13 cellular contexts compared by ENCODE assay signal in the genomic region with DNA sequence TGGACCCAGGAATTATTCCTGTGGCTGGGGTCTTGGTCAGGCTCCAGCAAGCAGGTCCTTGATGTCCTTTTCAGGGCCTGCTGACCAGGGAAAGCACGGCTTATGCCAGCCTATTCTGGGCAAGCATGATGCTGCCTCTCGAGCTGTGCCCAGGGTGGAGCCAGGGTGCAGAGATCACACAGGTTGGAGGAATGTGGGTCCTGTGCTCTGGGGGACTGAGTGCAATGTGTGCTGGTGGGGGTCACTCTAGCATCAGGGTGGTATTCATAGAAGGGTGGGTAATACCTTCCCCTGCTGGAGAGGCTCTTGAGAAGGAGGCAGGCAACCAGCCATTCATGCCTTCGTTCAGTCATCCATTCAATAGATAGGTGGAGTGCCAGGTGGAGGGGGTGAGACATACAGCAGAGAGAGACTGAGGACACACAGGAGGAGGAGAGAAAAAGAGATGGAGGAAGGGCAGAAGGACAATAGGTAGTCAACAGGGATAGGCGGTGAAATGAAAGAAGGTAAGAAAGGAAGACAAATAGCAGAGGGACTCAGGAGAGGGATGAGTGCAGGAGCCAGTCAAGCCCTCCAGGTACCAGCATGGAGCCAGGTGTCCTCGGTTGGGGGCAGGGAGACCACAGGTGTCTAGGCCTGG. TPM values are rescaled to one million over a fixed set of nuclear protein-coding genes. Genes with fewer than 3 reads are reported as not detected.
DNase-seq lines count a peak whose midpoint lies in the region; ATAC-seq and TF ChIP-seq lines count a peak whose summit lies in the region.
"Had no signal": no experiment of that assay in that cellular context is flagged by ENCODE, and none has a peak within 500 bp of the region (broad histone marks: within the 10 kb centered on the region; RNA-seq: fewer than 3 reads in every experiment).

No MANE protein-coding gene starts in this region.

- no peak for ATAC-seq in activated naive CD8-positive, alpha-beta T cell treated with anti-CD3 and anti-CD28 coated beads, Interleukin-2, amount 50 U/mL, for 24 hours
- ATAC-seq in memory B cell (ENCODE audit: low read depth) = no peak
- ATAC-seq in HG02798 (IDR thresholded peaks at IDR 0.05; ENCODE audit: poor library complexity, unreplicated experiment) = no peak
- no peak for ATAC-seq in GM19328 (IDR thresholded peaks at IDR 0.05; ENCODE audit: unreplicated experiment)
- ATAC-seq: left lung, Right ventricle myocardium inferior had no signal

- H3K9me3 ChIP-seq in A673 (ENCODE audit: low read depth, low read length, poor library complexity, severe bottlenecking) = no peaks in the 10 kb centered on the region
- H3K9me3 ChIP-seq: left lung had no signal

- CTCF ChIA-PET in A673 (lab: Charles Lee) = no interaction called here

- peaks cover 32% of the 10 kb centered on the region for H3K4me1 Mint-ChIP-seq in activated naive CD8-positive, alpha-beta T cell treated with anti-CD3 and anti-CD28 coated beads, Interleukin-2, amount 50 U/mL, for 24 hours
- H3K4me1 Mint-ChIP-seq in memory B cell = peaks cover 40% of the 10 kb centered on the region

- no TSS peak for BruUV-seq in A673 (replicated peaks; lab: Mats Ljungman, UMichigan)

- POLR2A ChIA-PET in A673 (lab: Charles Lee; ENCODE audit: low non-redundant PET) = no interaction called here

- peak overlapping the region; percentile 10 for H3K27ac Mint-ChIP-seq in activated naive CD8-positive, alpha-beta T cell treated with anti-CD3 and anti-CD28 coated beads, Interleukin-2, amount 50 U/mL, for 24 hours
- H3K27ac Mint-ChIP-seq in memory B cell = peak overlapping the region; percentile 1

- peak overlapping the region; percentile 24 for H3K27ac ChIP-seq in A673 (ENCODE audit: low read depth, low read length, poor library complexity, severe bottlenecking)
- H3K27ac ChIP-seq: left lung had no signal

- intact Hi-C loops in A673 (cut with micrococcal nuclease; ENCODE audit: unreplicated experiment) = no loop called here

- peaks cover 54% of the 10 kb centered on the region for H3K4me1 ChIP-seq in A673 (ENCODE audit: insufficient read depth, low read length, poor library complexity, severe bottlenecking)

- no peaks in the 10 kb centered on the region for H3K36me3 Mint-ChIP-seq in activated naive CD8-positive, alpha-beta T cell treated with anti-CD3 and anti-CD28 coated beads, Interleukin-2, amount 50 U/mL, for 24 hours (ENCODE audit: low read depth)
- H3K36me3 Mint-ChIP-seq in memory B cell = no peaks in the 10 kb centered on the region

- no peaks in the 10 kb centered on the region for H3K27me3 Mint-ChIP-seq in activated naive CD8-positive, alpha-beta T cell treated with anti-CD3 and anti-CD28 coated beads, Interleukin-2, amount 50 U/mL, for 24 hours
- no peaks in the 10 kb centered on the region for H3K27me3 Mint-ChIP-seq in memory B cell

- H3K4me3 Mint-ChIP-seq in activated naive CD8-positive, alpha-beta T cell treated with anti-CD3 and anti-CD28 coated beads, Interleukin-2, amount 50 U/mL, for 24 hours = peak overlapping the region; percentile 12
- peak overlapping the region; percentile 92 for H3K4me3 Mint-ChIP-seq in memory B cell

- no peaks in the 10 kb centered on the region for H3K9me3 Mint-ChIP-seq in activated naive CD8-positive, alpha-beta T cell treated with anti-CD3 and anti-CD28 coated beads, Interleukin-2, amount 50 U/mL, for 24 hours
- no peaks in the 10 kb centered on the region for H3K9me3 Mint-ChIP-seq in memory B cell

- H3K27me3 ChIP-seq in A673 (replicated peaks; ENCODE audit: insufficient read depth, low read depth, low read length, poor library complexity) = no peaks in the 10 kb centered on the region
- peaks cover 3% of the 10 kb centered on the region for H3K27me3 ChIP-seq in H7 (ENCODE audit: control insufficient read depth, insufficient read depth, low read length)
- H3K27me3 ChIP-seq: left lung had no signal

- DNase-seq in A673 (ENCODE audit: low spot score) (no peak), H7 (no peak), memory B cell (ENCODE audit: low spot score in 2 of 2) (no peak), ureter (ENCODE audit: low spot score) (no peak), cerebellar nuclear complex (lab: John Stamatoyannopoulos, UW) (no peak)
- DNase-seq in activated naive CD8-positive, alpha-beta T cell treated with anti-CD3 and anti-CD28 coated beads, Interleukin-2, amount 50 U/mL, for 24 hours = no peak
- DNase-seq: activated CD4-positive, alpha-beta T cell treated with anti-CD3 and anti-CD28 coated beads, Interleukin-2, amount 50 U/mL, for 4 hours; left lung; NCI-H2081 had no signal

- TF ChIP-seq CTCF in A673 (conservative IDR thresholded peaks at IDR 0.05; ENCODE audit: low read depth, low read length) = no peak

- H3K36me3 ChIP-seq in A673 (ENCODE audit: insufficient read depth, low read length, poor library complexity, severe bottlenecking) (peaks cover 3% of the 10 kb centered on the region), H7 (replicated peaks; ENCODE audit: control insufficient read depth, insufficient read depth, low read length) (no peaks in the 10 kb centered on the region)

- H3K4me3 ChIP-seq in A673 (ENCODE audit: low read depth, low read length, poor library complexity, severe bottlenecking) (peak overlapping the region; percentile 58), H7 (ENCODE audit: insufficient read depth, low read depth, low read length) (peak overlapping the region; percentile 82; the same call in 1 of the 2 replicates)
- H3K4me3 ChIP-seq: left lung had no signal

RNA-seq across cellular contexts. Expression of gene ZNF385A, which starts 5.1 kb away (rescaled TPM):
- total RNA-seq in A673 (2021) = 17.5 and 26.8 TPM in 2 replicates
- 2.7 and 3.5 TPM in 2 replicates for total RNA-seq in H7 (2014; rRNA removed; shearing (Covaris generic))
- 88.4 TPM for total RNA-seq in ureter

RNA-seq across cellular contexts. Expression of gene GPR84, which starts 25.4 kb away (rescaled TPM):
- total RNA-seq in A673 (2021) = not detected in 2 replicates
- not detected in 2 replicates for total RNA-seq in H7 (2014; rRNA removed; shearing (Covaris generic))
- 0.34 TPM for total RNA-seq in ureter
- total RNA-seq: renal cortical epithelial cell had no signal

RNA-seq across cellular contexts. Expression of gene ITGA5, which starts 29.4 kb away (rescaled TPM):
- total RNA-seq in A673 (2021) = 96.8 and 108 TPM in 2 replicates
- total RNA-seq in H7 (2014; rRNA removed; shearing (Covaris generic)) = 38.4 and 50.6 TPM in 2 replicates
- 117 TPM for total RNA-seq in ureter
